In genomic region chr2:78553866-78554647, GRCh38 we compare ENCODE assay signal across 29 cellular contexts.
"Had no signal": no experiment of that assay in that cellular context is flagged by ENCODE, and none has a peak within 500 bp of the region (broad histone marks: within the 10 kb centered on the region; RNA-seq: fewer than 3 reads in every experiment).

No MANE protein-coding gene starts in this region.

- H3K4me3 ChIP-seq: ascending aorta, body of pancreas, SJCRH30 had no signal

- DNase-seq: activated B cell treated with CpG ODN at 0.5 μM for 24 hours; activated CD4-positive, alpha-beta T cell treated with anti-CD3 and anti-CD28 coated beads for 1 hour; activated CD4-positive, alpha-beta T cell treated with anti-CD3 and anti-CD28 coated beads, Interleukin-2, amount 10 ng/mL, durations not matched to agents 24 days and 14 days; activated CD4-positive, alpha-beta T cell treated with anti-CD3 and anti-CD28 coated beads, Interleukin-2, amount 50 U/mL, for 48 hours; activated CD8-positive, alpha-beta memory T cell treated with anti-CD3 and anti-CD28 coated beads, Interleukin-2, amount 10 ng/mL, durations not matched to agents 7 days and 5 days; activated effector memory CD4-positive, alpha-beta T cell treated with Interleukin-2 at 50 U/mL for 16 hours; activated naive CD4-positive, alpha-beta T cell; activated naive CD8-positive, alpha-beta T cell treated with anti-CD3 and anti-CD28 coated beads, Interleukin-2, amount 50 U/mL, for 24 hours; activated T-cell treated with anti-CD3 and anti-CD28 coated beads, Interleukin-2, amount 50 U/mL, for 24 hours; amniotic stem cell; body of pancreas; central memory CD4-positive, alpha-beta T cell; KG1; NCI-H1048; NCI-H146; NCI-H187 treated with DMSO at 0.1 percent for 48 hours; NCI-H2081 treated with DMSO at 0.1 percent for 48 hours; NCI-H2171; NCI-H2227 treated with DMSO at 0.1 percent for 48 hours; NCI-H446 treated with DMSO at 0.1 percent for 48 hours; NCI-H524 treated with DMSO at 0.1 percent for 48 hours; NCI-H748 treated with DMSO at 0.1 percent for 48 hours; RPMI8226; SJCRH30; T-helper 17 cell; T-helper 9 cell had no signal

- H3K36me3 ChIP-seq: ascending aorta, SJCRH30 had no signal

- H3K4me1 ChIP-seq: ascending aorta, body of pancreas, SJCRH30 had no signal

- H3K27me3 Mint-ChIP-seq: activated B cell treated with CpG ODN at 0.5 μM for 24 hours; activated CD4-positive, alpha-beta T cell treated with anti-CD3 and anti-CD28 coated beads, Interleukin-2, amount 10 ng/mL, durations not matched to agents 24 days and 14 days; activated CD8-positive, alpha-beta memory T cell treated with anti-CD3 and anti-CD28 coated beads, Interleukin-2, amount 10 ng/mL, durations not matched to agents 7 days and 5 days; activated naive CD8-positive, alpha-beta T cell treated with anti-CD3 and anti-CD28 coated beads, Interleukin-2, amount 50 U/mL, for 24 hours; activated T-cell treated with anti-CD3 and anti-CD28 coated beads, Interleukin-2, amount 50 U/mL, for 24 hours; T-helper 17 cell had no signal

- H3K4me1 Mint-ChIP-seq: activated B cell treated with CpG ODN at 0.5 μM for 24 hours; activated CD4-positive, alpha-beta T cell treated with anti-CD3 and anti-CD28 coated beads, Interleukin-2, amount 10 ng/mL, durations not matched to agents 24 days and 14 days; activated CD8-positive, alpha-beta memory T cell treated with anti-CD3 and anti-CD28 coated beads, Interleukin-2, amount 10 ng/mL, durations not matched to agents 7 days and 5 days; activated naive CD8-positive, alpha-beta T cell treated with anti-CD3 and anti-CD28 coated beads, Interleukin-2, amount 50 U/mL, for 24 hours; T-helper 17 cell had no signal

- H3K27me3 ChIP-seq: ascending aorta, body of pancreas, SJCRH30 had no signal

- H3K9me3 ChIP-seq: ascending aorta, body of pancreas, SJCRH30 had no signal

- H3K36me3 Mint-ChIP-seq: activated CD8-positive, alpha-beta memory T cell treated with anti-CD3 and anti-CD28 coated beads, Interleukin-2, amount 10 ng/mL, durations not matched to agents 7 days and 5 days; activated naive CD4-positive, alpha-beta T cell treated with anti-CD3 and anti-CD28 coated beads, Interleukin-2, amount 50 U/mL, for 72 hours had no signal

- H3K4me3 Mint-ChIP-seq: activated B cell treated with CpG ODN at 0.5 μM for 24 hours; activated CD4-positive, alpha-beta T cell treated with anti-CD3 and anti-CD28 coated beads, Interleukin-2, amount 10 ng/mL, durations not matched to agents 24 days and 14 days; activated CD8-positive, alpha-beta memory T cell treated with anti-CD3 and anti-CD28 coated beads, Interleukin-2, amount 10 ng/mL, durations not matched to agents 7 days and 5 days; activated naive CD8-positive, alpha-beta T cell treated with anti-CD3 and anti-CD28 coated beads, Interleukin-2, amount 50 U/mL, for 24 hours; activated T-cell treated with anti-CD3 and anti-CD28 coated beads, Interleukin-2, amount 50 U/mL, for 24 hours; activated T-helper 1 cell treated with anti-CD3 and anti-CD28 coated beads, Interleukin-12 subunit alpha, Interleukin-12 subunit beta, Interleukin-2, Interleukin-4 antibody, amounts not matched to agents 30 ng/mL and 10 ng/mL and 1 ng/mL, durations not matched to agents 14 hours and 24 hours and 36 hours; T-helper 17 cell had no signal

- H3K27ac ChIP-seq: ascending aorta, body of pancreas, SJCRH30 had no signal

- H3K27ac Mint-ChIP-seq: activated B cell treated with CpG ODN at 0.5 μM for 24 hours; activated CD4-positive, alpha-beta T cell treated with anti-CD3 and anti-CD28 coated beads, Interleukin-2, amount 10 ng/mL, durations not matched to agents 24 days and 14 days; activated CD8-positive, alpha-beta memory T cell treated with anti-CD3 and anti-CD28 coated beads, Interleukin-2, amount 10 ng/mL, durations not matched to agents 7 days and 5 days; activated naive CD4-positive, alpha-beta T cell treated with anti-CD3 and anti-CD28 coated beads, Interleukin-2, amount 50 U/mL, for 72 hours; activated naive CD8-positive, alpha-beta T cell treated with anti-CD3 and anti-CD28 coated beads, Interleukin-2, amount 50 U/mL, for 24 hours; activated T-cell treated with anti-CD3 and anti-CD28 coated beads, Interleukin-2, amount 50 U/mL, for 24 hours; activated T-helper 1 cell treated with anti-CD3 and anti-CD28 coated beads, Interleukin-12 subunit alpha, Interleukin-12 subunit beta, Interleukin-2, Interleukin-4 antibody, amounts not matched to agents 30 ng/mL and 10 ng/mL and 1 ng/mL, durations not matched to agents 14 hours and 24 hours and 36 hours; T-helper 17 cell had no signal
